ENCODE assay signal across 1 cellular context in the genomic region with DNA sequence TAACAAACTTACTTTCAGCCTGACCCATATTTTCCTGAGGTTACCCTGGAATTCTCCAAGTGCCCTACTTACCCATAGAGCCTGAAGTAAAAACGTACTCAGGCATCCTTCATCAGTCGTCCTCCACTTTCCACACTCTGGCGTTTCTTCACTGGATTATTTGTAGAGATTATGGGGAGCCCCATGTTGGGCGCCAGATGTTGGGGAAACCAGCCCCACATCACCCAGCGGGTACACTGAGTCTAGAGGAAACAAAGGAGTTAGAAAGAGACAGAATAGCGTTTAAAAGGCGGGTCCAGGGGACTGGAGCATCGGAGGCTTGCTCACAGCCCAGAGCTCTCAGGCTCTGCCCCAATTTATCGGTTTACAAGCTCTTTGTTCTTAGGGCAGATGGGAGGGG.
TF ChIP-seq lines count a peak whose summit lies in the region.

No MANE protein-coding gene starts in this region.

TF ChIP-seq in HepG2, 621 proteins besides CTCF, POLR2A, EP300 and RAD21:
- TF ChIP-seq PHF20 (CRISPR knock-in tag; IDR thresholded peaks at IDR 0.05) (no peak), CCAR2 (optimal IDR thresholded peaks at IDR 0.05; ENCODE audit: low read depth, low read length) (no peak), SIX1 (CRISPR knock-in tag; IDR thresholded peaks at IDR 0.05; ENCODE audit: borderline replicate concordance) (no peak), ZNF354B (CRISPR knock-in tag; IDR thresholded peaks at IDR 0.05) (no peak), MTF2 (CRISPR knock-in tag; IDR thresholded peaks at IDR 0.05; ENCODE audit: borderline replicate concordance) (no peak), GTF2F1 (IDR thresholded peaks at IDR 0.05; ENCODE audit: low read length) (no peak), ZNF552 (CRISPR knock-in tag; IDR thresholded peaks at IDR 0.05; ENCODE audit: borderline replicate concordance) (no peak), BRD4 (CRISPR knock-in tag; IDR thresholded peaks at IDR 0.05) (no peak), NCOR1 (IDR thresholded peaks at IDR 0.05; ENCODE audit: borderline replicate concordance, low read length) (peak; percentile 71; the same call in 1 of the 2 replicates)
- TF ChIP-seq, protein P1, sequence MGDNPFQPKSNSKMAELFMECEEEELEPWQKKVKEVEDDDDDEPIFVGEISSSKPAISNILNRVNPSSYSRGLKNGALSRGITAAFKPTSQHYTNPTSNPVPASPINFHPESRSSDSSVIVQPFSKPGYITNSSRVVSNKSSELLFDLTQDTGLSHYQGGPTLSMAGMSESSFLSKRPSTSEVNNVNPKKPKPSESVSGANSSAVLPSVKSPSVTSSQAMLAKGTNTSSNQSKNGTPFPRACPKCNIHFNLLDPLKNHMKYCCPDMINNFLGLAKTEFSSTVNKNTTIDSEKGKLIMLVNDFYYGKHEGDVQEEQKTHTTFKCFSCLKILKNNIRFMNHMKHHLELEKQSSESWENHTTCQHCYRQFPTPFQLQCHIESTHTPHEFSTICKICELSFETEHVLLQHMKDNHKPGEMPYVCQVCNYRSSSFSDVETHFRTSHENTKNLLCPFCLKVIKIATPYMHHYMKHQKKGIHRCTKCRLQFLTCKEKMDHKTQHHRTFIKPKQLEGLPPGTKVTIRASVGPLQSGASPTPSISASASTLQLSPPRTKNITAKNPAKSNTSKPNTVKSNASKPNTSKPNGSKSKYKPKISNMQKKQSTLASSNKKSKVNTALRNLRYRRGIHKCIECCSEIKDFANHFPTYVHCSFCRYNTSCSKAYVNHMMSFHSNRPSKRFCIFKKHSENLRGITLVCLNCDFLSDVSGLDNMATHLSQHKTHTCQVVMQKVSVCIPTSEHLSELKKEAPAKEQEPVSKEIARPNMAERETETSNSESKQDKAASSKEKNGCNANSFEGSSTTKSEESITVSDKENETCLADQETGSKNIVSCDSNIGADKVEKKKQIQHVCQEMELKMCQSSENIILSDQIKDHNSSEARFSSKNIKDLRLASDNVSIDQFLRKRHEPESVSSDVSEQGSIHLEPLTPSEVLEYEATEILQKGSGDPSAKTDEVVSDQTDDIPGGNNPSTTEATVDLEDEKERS (CRISPR knock-in tag; IDR thresholded peaks at IDR 0.05), result 0 out of 2 replicates have a peak, but pooled peaks have one; percentile 40
- TF ChIP-seq, protein P2, sequence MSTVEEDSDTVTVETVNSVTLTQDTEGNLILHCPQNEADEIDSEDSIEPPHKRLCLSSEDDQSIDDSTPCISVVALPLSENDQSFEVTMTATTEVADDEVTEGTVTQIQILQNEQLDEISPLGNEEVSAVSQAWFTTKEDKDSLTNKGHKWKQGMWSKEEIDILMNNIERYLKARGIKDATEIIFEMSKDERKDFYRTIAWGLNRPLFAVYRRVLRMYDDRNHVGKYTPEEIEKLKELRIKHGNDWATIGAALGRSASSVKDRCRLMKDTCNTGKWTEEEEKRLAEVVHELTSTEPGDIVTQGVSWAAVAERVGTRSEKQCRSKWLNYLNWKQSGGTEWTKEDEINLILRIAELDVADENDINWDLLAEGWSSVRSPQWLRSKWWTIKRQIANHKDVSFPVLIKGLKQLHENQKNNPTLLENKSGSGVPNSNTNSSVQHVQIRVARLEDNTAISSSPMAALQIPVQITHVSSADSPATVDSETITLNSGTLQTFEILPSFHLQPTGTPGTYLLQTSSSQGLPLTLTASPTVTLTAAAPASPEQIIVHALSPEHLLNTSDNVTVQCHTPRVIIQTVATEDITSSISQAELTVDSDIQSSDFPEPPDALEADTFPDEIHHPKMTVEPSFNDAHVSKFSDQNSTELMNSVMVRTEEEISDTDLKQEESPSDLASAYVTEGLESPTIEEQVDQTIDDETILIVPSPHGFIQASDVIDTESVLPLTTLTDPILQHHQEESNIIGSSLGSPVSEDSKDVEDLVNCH (CRISPR knock-in tag; IDR thresholded peaks at IDR 0.05), result no peak
- TF ChIP-seq, protein P3, sequence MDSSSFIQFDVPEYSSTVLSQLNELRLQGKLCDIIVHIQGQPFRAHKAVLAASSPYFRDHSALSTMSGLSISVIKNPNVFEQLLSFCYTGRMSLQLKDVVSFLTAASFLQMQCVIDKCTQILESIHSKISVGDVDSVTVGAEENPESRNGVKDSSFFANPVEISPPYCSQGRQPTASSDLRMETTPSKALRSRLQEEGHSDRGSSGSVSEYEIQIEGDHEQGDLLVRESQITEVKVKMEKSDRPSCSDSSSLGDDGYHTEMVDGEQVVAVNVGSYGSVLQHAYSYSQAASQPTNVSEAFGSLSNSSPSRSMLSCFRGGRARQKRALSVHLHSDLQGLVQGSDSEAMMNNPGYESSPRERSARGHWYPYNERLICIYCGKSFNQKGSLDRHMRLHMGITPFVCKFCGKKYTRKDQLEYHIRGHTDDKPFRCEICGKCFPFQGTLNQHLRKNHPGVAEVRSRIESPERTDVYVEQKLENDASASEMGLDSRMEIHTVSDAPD (CRISPR knock-in tag; IDR thresholded peaks at IDR 0.05), result no peak
- TF ChIP-seq, protein P4, sequence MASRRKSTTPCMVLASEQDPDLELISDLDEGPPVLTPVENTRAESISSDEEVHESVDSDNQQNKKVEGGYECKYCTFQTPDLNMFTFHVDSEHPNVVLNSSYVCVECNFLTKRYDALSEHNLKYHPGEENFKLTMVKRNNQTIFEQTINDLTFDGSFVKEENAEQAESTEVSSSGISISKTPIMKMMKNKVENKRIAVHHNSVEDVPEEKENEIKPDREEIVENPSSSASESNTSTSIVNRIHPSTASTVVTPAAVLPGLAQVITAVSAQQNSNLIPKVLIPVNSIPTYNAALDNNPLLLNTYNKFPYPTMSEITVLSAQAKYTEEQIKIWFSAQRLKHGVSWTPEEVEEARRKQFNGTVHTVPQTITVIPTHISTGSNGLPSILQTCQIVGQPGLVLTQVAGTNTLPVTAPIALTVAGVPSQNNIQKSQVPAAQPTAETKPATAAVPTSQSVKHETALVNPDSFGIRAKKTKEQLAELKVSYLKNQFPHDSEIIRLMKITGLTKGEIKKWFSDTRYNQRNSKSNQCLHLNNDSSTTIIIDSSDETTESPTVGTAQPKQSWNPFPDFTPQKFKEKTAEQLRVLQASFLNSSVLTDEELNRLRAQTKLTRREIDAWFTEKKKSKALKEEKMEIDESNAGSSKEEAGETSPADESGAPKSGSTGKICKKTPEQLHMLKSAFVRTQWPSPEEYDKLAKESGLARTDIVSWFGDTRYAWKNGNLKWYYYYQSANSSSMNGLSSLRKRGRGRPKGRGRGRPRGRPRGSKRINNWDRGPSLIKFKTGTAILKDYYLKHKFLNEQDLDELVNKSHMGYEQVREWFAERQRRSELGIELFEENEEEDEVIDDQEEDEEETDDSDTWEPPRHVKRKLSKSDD (CRISPR knock-in tag; IDR thresholded peaks at IDR 0.05; ENCODE audit: low read depth), result no peak
- TF ChIP-seq, protein P5, sequence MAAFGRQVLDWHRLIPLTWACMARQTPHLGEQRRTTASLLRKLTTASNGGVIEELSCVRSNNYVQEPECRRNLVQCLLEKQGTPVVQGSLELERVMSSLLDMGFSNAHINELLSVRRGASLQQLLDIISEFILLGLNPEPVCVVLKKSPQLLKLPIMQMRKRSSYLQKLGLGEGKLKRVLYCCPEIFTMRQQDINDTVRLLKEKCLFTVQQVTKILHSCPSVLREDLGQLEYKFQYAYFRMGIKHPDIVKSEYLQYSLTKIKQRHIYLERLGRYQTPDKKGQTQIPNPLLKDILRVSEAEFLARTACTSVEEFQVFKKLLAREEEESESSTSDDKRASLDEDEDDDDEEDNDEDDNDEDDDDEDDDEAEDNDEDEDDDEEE (CRISPR knock-in tag; IDR thresholded peaks at IDR 0.05), result no peak
- TF ChIP-seq, protein P6, sequence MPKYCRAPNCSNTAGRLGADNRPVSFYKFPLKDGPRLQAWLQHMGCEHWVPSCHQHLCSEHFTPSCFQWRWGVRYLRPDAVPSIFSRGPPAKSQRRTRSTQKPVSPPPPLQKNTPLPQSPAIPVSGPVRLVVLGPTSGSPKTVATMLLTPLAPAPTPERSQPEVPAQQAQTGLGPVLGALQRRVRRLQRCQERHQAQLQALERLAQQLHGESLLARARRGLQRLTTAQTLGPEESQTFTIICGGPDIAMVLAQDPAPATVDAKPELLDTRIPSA (CRISPR knock-in tag; IDR thresholded peaks at IDR 0.05; ENCODE audit: borderline replicate concordance), result no peak
